ENCODE assay signal across 7 cellular contexts in genomic region chr3:50260942-50261441, GRCh38. TPM values are rescaled to one million over a fixed set of nuclear protein-coding genes. Genes with fewer than 3 reads are reported as not detected.
DNase-seq lines count a peak whose midpoint lies in the region; ATAC-seq lines count a peak whose summit lies in the region.

No MANE protein-coding gene starts in this region.

- H3K27ac ChIP-seq in HUES6 (ENCODE audit: low read depth, low read length) (peak overlapping the region; percentile 93; the same call in 1 of the 2 replicates), adipose tissue (ENCODE audit: low read depth, low read length) (peak overlapping the region; percentile 80), substantia nigra (ENCODE audit: low read depth, low read length, poor library complexity, severe bottlenecking) (peak overlapping the region; percentile 98)

- H3K9ac ChIP-seq in HUES6 (ENCODE audit: low read length) = peak overlapping the region; percentile 81

- peaks cover 44% of the 10 kb centered on the region for H3K4me1 ChIP-seq in HUES6 (ENCODE audit: control insufficient read depth, insufficient read depth, low read length)

- H3K9me3 ChIP-seq in HUES6 (ENCODE audit: control insufficient read depth, insufficient read depth, low read depth, low read length) = no peaks in the 10 kb centered on the region

- peaks cover 24% of the 10 kb centered on the region for H3K36me3 ChIP-seq in HUES6 (ENCODE audit: control insufficient read depth, insufficient read depth, low read length)

- H3K4me3 ChIP-seq in HUES6 (ENCODE audit: low read depth, low read length) = peak overlapping the region; percentile 51

- ATAC-seq in GM18873 (IDR thresholded peaks at IDR 0.05; ENCODE audit: low FRiP score, unreplicated experiment) = no peak

- WGBS in adipose tissue, 3 donors = 69 to 79% (median 74%) methylated on average over 5 of the region's 5 CpGs

- H3K27me3 ChIP-seq in HUES6 (ENCODE audit: control insufficient read depth, insufficient read depth, low read length) = no peaks in the 10 kb centered on the region

- DNase-seq in left kidney (ENCODE audit: low read depth, low spot score) (peak; percentile 70), substantia nigra (lab: John Stamatoyannopoulos, UW) (peak in 17 of 49 donors; percentile 35 to 73 (median 58)), foreskin melanocyte (no peak), NCI-H1436 treated with DMSO at 0.1 percent for 48 hours (lab: John Stamatoyannopoulos, UW) (no peak)

RNA-seq across cellular contexts. Expression of gene SEMA3B, which starts 8.0 kb away (rescaled TPM):
- polyA plus RNA-seq in adipose tissue = 10 to 100 TPM; 17.9 to 29.2 (median 21.1) TPM

RNA-seq across cellular contexts. Expression of gene LSMEM2, which starts 17.9 kb away (rescaled TPM):
- polyA plus RNA-seq in adipose tissue = under 1 TPM in 2 of 3 donors, not detected in 1; 0.15 TPM

RNA-seq across cellular contexts. Expression of gene GNAI2, which starts 25.0 kb away (rescaled TPM):
- 100 to 1,000 TPM in 2 of 3 donors, 10 to 100 TPM in 1; 53.4 to 242 (median 211) TPM for polyA plus RNA-seq in adipose tissue

RNA-seq across cellular contexts. Expression of gene IFRD2, which starts 31.2 kb away (rescaled TPM):
- 100 to 1,000 TPM in 1 of 3 donors, 10 to 100 TPM in 2; 54.3 to 114 (median 77.3) TPM for polyA plus RNA-seq in adipose tissue

RNA-seq across cellular contexts. Expression of gene HYAL3, which starts 38.2 kb away (rescaled TPM):
- polyA plus RNA-seq in adipose tissue = 1 to 10 TPM; 1.7 to 4.0 (median 2.5) TPM
